ENCODE assay signal across 15 cellular contexts in the genomic region with DNA sequence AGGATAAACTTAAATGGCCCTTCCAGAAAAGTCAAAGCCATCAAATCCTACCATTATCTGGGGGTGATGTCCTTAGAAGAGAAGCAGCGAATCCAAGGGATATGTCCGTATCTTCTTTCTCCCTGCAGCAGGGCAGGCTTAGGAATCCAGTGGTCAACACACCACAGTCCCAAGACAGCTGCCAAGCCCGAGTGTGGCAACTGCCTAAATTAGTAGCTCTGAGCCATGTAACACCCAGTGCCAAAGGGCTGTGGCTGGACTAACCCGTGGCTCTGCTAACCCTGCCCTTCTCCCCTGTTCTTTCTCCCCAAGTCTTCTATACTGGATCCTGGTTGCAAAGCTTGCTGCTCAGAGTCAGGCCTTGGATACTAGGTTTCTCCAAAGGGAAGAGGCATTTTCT.
"Had no signal": no experiment of that assay in that cellular context is flagged by ENCODE, and none has a peak within 500 bp of the region (broad histone marks: within the 10 kb centered on the region; RNA-seq: fewer than 3 reads in every experiment).

No MANE protein-coding gene starts in this region.

- H3K4me2 ChIP-seq: hepatocyte, smooth muscle cell had no signal

- H3K9me3 Mint-ChIP-seq: stimulated activated memory B cell treated with anti-CD40 and anti-IgM and Interleukin-4, amounts not matched to agents 10 μg/mL and 1 μg/mL and 100 μg/mL, for 72 hours had no signal

- H3K27ac ChIP-seq: body of pancreas, hepatocyte, lower lobe of right lung, thoracic aorta, upper lobe of left lung had no signal

- H3K9me3 ChIP-seq: lower lobe of right lung, thoracic aorta had no signal

- H3K79me2 ChIP-seq: hepatocyte had no signal

- H3K4me3 ChIP-seq: body of pancreas, hepatocyte, lower lobe of right lung, smooth muscle cell, thoracic aorta, upper lobe of left lung had no signal

- H3K4me1 Mint-ChIP-seq: activated CD4-positive, alpha-beta T cell treated with anti-CD3 and anti-CD28 coated beads for 36 hours; stimulated activated memory B cell treated with anti-CD40 and anti-IgM and Interleukin-4, amounts not matched to agents 10 μg/mL and 1 μg/mL and 100 μg/mL, for 72 hours had no signal

- DNase-seq: activated CD4-positive, alpha-beta T cell treated with anti-CD3 and anti-CD28 coated beads for 36 hours; activated CD4-positive, alpha-beta T cell treated with anti-CD3 and anti-CD28 coated beads, Interleukin-2, amount 50 U/mL, for 48 hours; body of pancreas; central memory CD4-positive, alpha-beta T cell; erythroblast; lower lobe of right lung; right cardiac atrium; stimulated activated CD4-positive, alpha-beta T cell treated with anti-CD3 and anti-CD28 coated beads, Interleukin-4, amount 100 ng/mL, for 4 hours; upper lobe of left lung had no signal

- H3K4me1 ChIP-seq: body of pancreas had no signal

- H3K27me3 ChIP-seq: body of pancreas, hepatocyte, upper lobe of left lung had no signal

- H2AFZ ChIP-seq: hepatocyte had no signal

- H3K27ac Mint-ChIP-seq: activated CD4-positive, alpha-beta T cell treated with anti-CD3 and anti-CD28 coated beads for 36 hours; activated naive CD8-positive, alpha-beta T cell; progenitor cell of endocrine pancreas; stimulated activated memory B cell treated with anti-CD40 and anti-IgM and Interleukin-4, amounts not matched to agents 10 μg/mL and 1 μg/mL and 100 μg/mL, for 72 hours had no signal

- ATAC-seq: activated CD4-positive, alpha-beta T cell treated with anti-CD3 and anti-CD28 coated beads for 36 hours; body of pancreas; lower lobe of right lung; stimulated activated memory B cell treated with anti-CD40 and anti-IgM and Interleukin-4, amounts not matched to agents 10 μg/mL and 1 μg/mL and 100 μg/mL, for 72 hours had no signal

- H3K36me3 ChIP-seq: lower lobe of right lung, thoracic aorta, upper lobe of left lung had no signal

- H3K4me3 Mint-ChIP-seq: activated CD4-positive, alpha-beta T cell treated with anti-CD3 and anti-CD28 coated beads for 36 hours; activated naive CD8-positive, alpha-beta T cell; stimulated activated memory B cell treated with anti-CD40 and anti-IgM and Interleukin-4, amounts not matched to agents 10 μg/mL and 1 μg/mL and 100 μg/mL, for 72 hours had no signal

- H3K27me3 Mint-ChIP-seq: activated CD4-positive, alpha-beta T cell treated with anti-CD3 and anti-CD28 coated beads for 36 hours; activated naive CD8-positive, alpha-beta T cell; progenitor cell of endocrine pancreas had no signal

- H3K36me3 Mint-ChIP-seq: activated naive CD8-positive, alpha-beta T cell; stimulated activated memory B cell treated with anti-CD40 and anti-IgM and Interleukin-4, amounts not matched to agents 10 μg/mL and 1 μg/mL and 100 μg/mL, for 72 hours had no signal
